In genomic region chr3:113019182-113020137, GRCh38 we compare ENCODE assay signal across 8 cellular contexts. TPM values are rescaled to one million over a fixed set of nuclear protein-coding genes. Genes with fewer than 3 reads are reported as not detected.
DNase-seq lines count a peak whose midpoint lies in the region; ATAC-seq and TF ChIP-seq lines count a peak whose summit lies in the region.

No MANE protein-coding gene starts in this region.

- H3K79me2 ChIP-seq in Loucy (ENCODE audit: insufficient read depth, low read length): peaks cover 58% of the 10 kb centered on the region

- peak overlapping the region; percentile 86 for H3K9ac ChIP-seq in Loucy (ENCODE audit: low read depth, low read length, poor library complexity, severe bottlenecking)

- no peaks in the 10 kb centered on the region for H3K27me3 Mint-ChIP-seq in nephron (ENCODE audit: low read depth)

- H3K27ac Mint-ChIP-seq in nephron: peak overlapping the region; percentile 94 to 95 (median 95)

- peak; percentile 93 for ATAC-seq in RWPE2 (ENCODE audit: low read depth)
- peak; percentile 96 for ATAC-seq in stimulated activated naive CD8-positive, alpha-beta T cell treated with anti-CD3 and anti-CD28 coated beads, Interleukin-15, Interleukin-2, amounts not matched to agents 100 U/mL and 50 U/mL, for 24 hours

- DNase-seq in ELR (ENCODE audit: low read depth) (peak; percentile 95), H7 (peak; percentile 93), RWPE2 (ENCODE audit: low spot score) (peak; percentile 84), fibroblast of the conjunctiva (ENCODE audit: low read depth) (peak; percentile 87)
- DNase-seq in activated effector memory CD4-positive, alpha-beta T cell treated with anti-CD3 and anti-CD28 coated beads, Interleukin-2, amount 50 U/mL, for 16 hours: peak; percentile 94
- peak; percentile 87 for DNase-seq in stimulated activated naive CD8-positive, alpha-beta T cell treated with anti-CD3 and anti-CD28 coated beads, Interleukin-15, Interleukin-2, amounts not matched to agents 100 U/mL and 50 U/mL, for 24 hours

- H3K4me3 ChIP-seq in H7 (ENCODE audit: insufficient read depth, low read depth, low read length) (peak overlapping the region; percentile 94), Loucy (ENCODE audit: low read length, poor library complexity, severe bottlenecking) (peak overlapping the region; percentile 92), RWPE2 (ENCODE audit: severe bottlenecking) (peak overlapping the region; percentile 84)

- TF ChIP-seq CTCF in Loucy (conservative IDR thresholded peaks at IDR 0.05; ENCODE audit: low read length): no peak
- no peak for TF ChIP-seq CTCF in RWPE2 (IDR thresholded peaks at IDR 0.05; ENCODE audit: poor library complexity, severe bottlenecking)
- TF ChIP-seq CTCF in nephron (IDR thresholded peaks at IDR 0.05; ENCODE audit: unreplicated experiment in 3 of 3): no peak

- H3K36me3 ChIP-seq in H7 (replicated peaks; ENCODE audit: control insufficient read depth, insufficient read depth, low read length) (peaks cover 7% of the 10 kb centered on the region), Loucy (ENCODE audit: insufficient read depth, low read length) (no peaks in the 10 kb centered on the region), RWPE2 (ENCODE audit: low read depth) (peaks cover 33% of the 10 kb centered on the region)

- H4K20me1 ChIP-seq in Loucy (ENCODE audit: insufficient read depth, low read length, poor library complexity, severe bottlenecking): peaks cover 15% of the 10 kb centered on the region

- H3K4me1 ChIP-seq in Loucy (ENCODE audit: insufficient read depth, low read length, poor library complexity, severe bottlenecking) (peaks cover 46% of the 10 kb centered on the region), RWPE2 (ENCODE audit: insufficient read depth, poor library complexity, severe bottlenecking) (peaks cover 10% of the 10 kb centered on the region)

- H3F3A ChIP-seq in Loucy (ENCODE audit: low read depth): no peaks in the 10 kb centered on the region

- no peaks in the 10 kb centered on the region for H3K9me3 Mint-ChIP-seq in nephron

- peak overlapping the region; percentile 88 for H3K4me2 ChIP-seq in Loucy (ENCODE audit: low read depth, low read length, poor library complexity, severe bottlenecking)

- peak overlapping the region; percentile 68 for H3K27ac ChIP-seq in RWPE2 (ENCODE audit: poor library complexity, severe bottlenecking)

- H2AFZ ChIP-seq in Loucy (ENCODE audit: low read length): peak overlapping the region; percentile 97

- peaks cover 32% of the 10 kb centered on the region for H3K36me3 Mint-ChIP-seq in nephron (ENCODE audit: low read depth)

- no peaks in the 10 kb centered on the region for H3K9me3 ChIP-seq in Loucy (ENCODE audit: insufficient read depth, low read depth, low read length)
- H3K9me3 ChIP-seq in RWPE2 (ENCODE audit: severe bottlenecking): no peaks in the 10 kb centered on the region

- H3K27me3 ChIP-seq in H7 (ENCODE audit: control insufficient read depth, insufficient read depth, low read length) (no peaks in the 10 kb centered on the region), Loucy (ENCODE audit: insufficient read depth, low read length, poor library complexity, severe bottlenecking) (no peaks in the 10 kb centered on the region), RWPE2 (ENCODE audit: insufficient read depth, poor library complexity, severe bottlenecking) (no peaks in the 10 kb centered on the region)

- H3K4me1 Mint-ChIP-seq in nephron: peaks cover 48% of the 10 kb centered on the region

- peak overlapping the region; percentile 90 to 97 (median 96) for H3K4me3 Mint-ChIP-seq in nephron

- H3K9me2 ChIP-seq in Loucy (replicated peaks; ENCODE audit: low read depth, low read length): no peaks in the 10 kb centered on the region

RNA-seq across cellular contexts. Expression of gene GTPBP8, which starts 28.7 kb away (rescaled TPM):
- 29.6 and 32.9 TPM in 2 replicates for total RNA-seq in H7 (2014; rRNA removed; shearing (Covaris generic))

RNA-seq across cellular contexts. Expression of gene CD200R1, which starts 44.6 kb away (rescaled TPM):
- 0.18 and 0.38 TPM in 2 replicates for total RNA-seq in H7 (2014; rRNA removed; shearing (Covaris generic))

Comparison
In these comparisons a context has a peak if more than half of its experiments do, and no peak if none do; other contexts are left out.
1. Peak in every context shown above with its lines: DNase-seq, ATAC-seq, H3K4me3 ChIP-seq and H3K27ac ChIP-seq.